ENCODE assay signal across 8 cellular contexts in the genomic region with DNA sequence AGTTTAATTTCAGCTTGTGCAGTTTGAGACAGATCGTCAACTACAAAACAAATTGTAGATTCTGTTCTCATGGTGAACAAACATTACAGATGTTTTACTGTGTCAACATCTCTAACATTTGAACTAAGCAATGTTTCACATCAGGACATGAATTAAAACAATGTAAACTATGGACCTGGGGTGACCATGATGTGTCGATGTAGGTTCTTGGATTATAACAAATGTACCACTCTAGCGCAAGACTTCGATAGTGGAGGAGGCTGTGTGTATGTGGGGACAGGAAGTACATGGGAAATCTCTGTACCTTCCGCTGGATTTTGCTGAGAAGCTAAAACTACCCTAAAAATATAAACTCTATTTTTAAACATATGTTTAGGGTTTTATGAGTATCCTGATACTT. TPM values are rescaled to one million over a fixed set of nuclear protein-coding genes. Genes with fewer than 3 reads are reported as not detected.
DNase-seq lines count a peak whose midpoint lies in the region; ATAC-seq and TF ChIP-seq lines count a peak whose summit lies in the region.

No MANE protein-coding gene starts in this region.

- peaks cover 6% of the 10 kb centered on the region; the same call in 1 of the 2 replicates for H3F3A ChIP-seq in SU-DHL-6 (ENCODE audit: insufficient read depth)

- peaks cover 23% of the 10 kb centered on the region for H3K36me3 Mint-ChIP-seq in activated CD4-positive, alpha-beta T cell treated with anti-CD3 and anti-CD28 coated beads, Interleukin-2, amount 10 ng/mL, durations not matched to agents 24 days and 14 days (ENCODE audit: low read depth)
- H3K36me3 Mint-ChIP-seq in stimulated activated memory B cell treated with anti-CD40 and anti-IgM and Interleukin-4, amounts not matched to agents 10 μg/mL and 1 μg/mL and 100 μg/mL, for 72 hours = no peaks in the 10 kb centered on the region

- no peak for TF ChIP-seq POLR2A in esophagus muscularis mucosa (IDR thresholded peaks at IDR 0.05; ENCODE audit: low read depth)

- WGBS in esophagus muscularis mucosa = 83% methylated on average over 5 of the region's 5 CpGs

- peak overlapping the region; percentile 74 for H3K4me2 ChIP-seq in SU-DHL-6 (ENCODE audit: low read depth, low read length, poor library complexity, severe bottlenecking)

- no peaks in the 10 kb centered on the region for H3K9me3 Mint-ChIP-seq in activated CD4-positive, alpha-beta T cell treated with anti-CD3 and anti-CD28 coated beads, Interleukin-2, amount 10 ng/mL, durations not matched to agents 24 days and 14 days
- no peaks in the 10 kb centered on the region for H3K9me3 Mint-ChIP-seq in stimulated activated memory B cell treated with anti-CD40 and anti-IgM and Interleukin-4, amounts not matched to agents 10 μg/mL and 1 μg/mL and 100 μg/mL, for 72 hours

- no peaks in the 10 kb centered on the region for H3K9me2 ChIP-seq in SU-DHL-6 (replicated peaks; ENCODE audit: insufficient read depth, low read length)

- peaks cover 39% of the 10 kb centered on the region for H4K20me1 ChIP-seq in SU-DHL-6 (ENCODE audit: low read depth, low read length)

- intact Hi-C loops in activated CD4-positive, alpha-beta T cell treated with anti-CD3 and anti-CD28 coated beads, Interleukin-2, amount 10 ng/mL, durations not matched to agents 24 days and 14 days (cut with micrococcal nuclease) = no loop called here
- intact Hi-C loops in esophagus muscularis mucosa (cut with DNase I) = no loop called here

- H3K27ac Mint-ChIP-seq in activated CD4-positive, alpha-beta T cell treated with anti-CD3 and anti-CD28 coated beads, Interleukin-2, amount 10 ng/mL, durations not matched to agents 24 days and 14 days = peak overlapping the region; percentile 92
- H3K27ac Mint-ChIP-seq in stimulated activated memory B cell treated with anti-CD40 and anti-IgM and Interleukin-4, amounts not matched to agents 10 μg/mL and 1 μg/mL and 100 μg/mL, for 72 hours = peak overlapping the region; percentile 97

- H3K9ac ChIP-seq in SU-DHL-6 (ENCODE audit: low read length) = no peak overlapping the region

- TF ChIP-seq EP300 in esophagus muscularis mucosa (IDR thresholded peaks at IDR 0.05) = no peak

- peaks cover 21 to 33% (median 21%) of the 10 kb centered on the region in 4 donors for H3K4me1 ChIP-seq in esophagus muscularis mucosa

- H3K4me1 Mint-ChIP-seq in activated CD4-positive, alpha-beta T cell treated with anti-CD3 and anti-CD28 coated beads, Interleukin-2, amount 10 ng/mL, durations not matched to agents 24 days and 14 days = peaks cover 51% of the 10 kb centered on the region
- peaks cover 57% of the 10 kb centered on the region for H3K4me1 Mint-ChIP-seq in stimulated activated memory B cell treated with anti-CD40 and anti-IgM and Interleukin-4, amounts not matched to agents 10 μg/mL and 1 μg/mL and 100 μg/mL, for 72 hours

- no peaks in the 10 kb centered on the region for H3K36me3 ChIP-seq in SU-DHL-6 (ENCODE audit: low read length)
- no peaks in the 10 kb centered on the region for H3K36me3 ChIP-seq in esophagus muscularis mucosa

- H2AFZ ChIP-seq in SU-DHL-6 (ENCODE audit: low read depth, low read length, severe bottlenecking) = no peak overlapping the region

- H3K27ac ChIP-seq in SU-DHL-6 (ENCODE audit: low read depth, low read length) (no peak overlapping the region), esophagus muscularis mucosa (replicated peaks in 1 of 4) (peak overlapping the region; percentile 88 to 92 (median 90))

- H3K27me3 ChIP-seq in SU-DHL-6 (ENCODE audit: low read length) = no peaks in the 10 kb centered on the region
- no peaks in the 10 kb centered on the region for H3K27me3 ChIP-seq in esophagus muscularis mucosa

- H3K9me3 ChIP-seq in SU-DHL-6 (ENCODE audit: insufficient read depth, low read length) (no peaks in the 10 kb centered on the region), esophagus muscularis mucosa (no peaks in the 10 kb centered on the region)

- H3K27me3 Mint-ChIP-seq in activated CD4-positive, alpha-beta T cell treated with anti-CD3 and anti-CD28 coated beads, Interleukin-2, amount 10 ng/mL, durations not matched to agents 24 days and 14 days = no peaks in the 10 kb centered on the region
- H3K27me3 Mint-ChIP-seq in stimulated activated memory B cell treated with anti-CD40 and anti-IgM and Interleukin-4, amounts not matched to agents 10 μg/mL and 1 μg/mL and 100 μg/mL, for 72 hours = no peaks in the 10 kb centered on the region

- H3K4me3 Mint-ChIP-seq in activated CD4-positive, alpha-beta T cell treated with anti-CD3 and anti-CD28 coated beads, Interleukin-2, amount 10 ng/mL, durations not matched to agents 24 days and 14 days = peak overlapping the region; percentile 95
- peak overlapping the region; percentile 88 for H3K4me3 Mint-ChIP-seq in stimulated activated memory B cell treated with anti-CD40 and anti-IgM and Interleukin-4, amounts not matched to agents 10 μg/mL and 1 μg/mL and 100 μg/mL, for 72 hours

- no peak for ATAC-seq in stimulated activated memory B cell treated with anti-CD40 and anti-IgM and Interleukin-4, amounts not matched to agents 10 μg/mL and 1 μg/mL and 100 μg/mL, for 72 hours
- ATAC-seq in GM21825 (IDR thresholded peaks at IDR 0.05; ENCODE audit: unreplicated experiment) (no peak), GM19035 (IDR thresholded peaks at IDR 0.05; ENCODE audit: unreplicated experiment) (no peak)

- peak; percentile 78 for DNase-seq in activated CD4-positive, alpha-beta T cell treated with anti-CD3 and anti-CD28 coated beads, Interleukin-2, amount 10 ng/mL, durations not matched to agents 24 days and 14 days
- DNase-seq in activated CD4-positive, alpha-beta T cell treated with anti-CD3 and anti-CD28 coated beads for 4 hours = no peak
- DNase-seq in esophagus muscularis mucosa (ENCODE audit: extremely low spot score) (no peak), NCI-H2081 treated with DMSO at 0.1 percent for 48 hours (lab: John Stamatoyannopoulos, UW) (no peak)

- TF ChIP-seq CTCF in SU-DHL-6 (IDR thresholded peaks at IDR 0.05; ENCODE audit: insufficient read depth, low read length, poor library complexity, severe bottlenecking) = no peak
- TF ChIP-seq CTCF in esophagus muscularis mucosa (IDR thresholded peaks at IDR 0.05) = no peak

- H3K79me2 ChIP-seq in SU-DHL-6 (ENCODE audit: insufficient read depth, low read length) = no peaks in the 10 kb centered on the region; the same call in 1 of the 2 replicates

- H3K4me3 ChIP-seq in SU-DHL-6 (ENCODE audit: insufficient read depth, low read length, poor library complexity, severe bottlenecking) (no peak overlapping the region), esophagus muscularis mucosa (peak overlapping the region in 2 of 4 donors; percentile 62 to 78)

RNA-seq across cellular contexts. Expression of gene HIVEP2, which starts 17.1 kb away (rescaled TPM):
- total RNA-seq in activated CD4-positive, alpha-beta T cell treated with anti-CD3 and anti-CD28 coated beads, Interleukin-2, amount 10 ng/mL, durations not matched to agents 24 days and 14 days = 27.1 and 28.0 TPM in 2 replicates
- total RNA-seq in esophagus muscularis mucosa = 10 to 100 TPM; 20.3 to 29.3 (median 22.1) TPM
